14 cellular contexts compared by ENCODE assay signal in the genomic region with DNA sequence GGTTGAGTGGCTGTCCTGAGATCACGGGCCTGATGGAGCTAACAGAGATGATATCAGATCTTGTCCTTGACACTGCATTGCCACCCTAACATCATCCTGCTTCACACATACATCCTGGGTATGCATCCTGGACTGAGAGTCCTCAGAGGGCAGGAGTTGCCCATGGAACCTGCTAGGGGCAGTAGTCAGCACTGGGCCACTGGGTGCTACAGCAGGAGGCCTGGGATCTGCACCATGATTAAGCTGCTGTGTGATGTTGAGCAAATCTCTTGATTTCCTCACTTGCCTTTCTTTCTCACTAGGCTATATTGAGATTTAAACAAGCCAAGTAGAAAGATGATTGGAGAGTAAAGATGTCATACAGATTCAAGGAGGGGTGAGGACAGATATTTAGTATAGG. TPM values are rescaled to one million over a fixed set of nuclear protein-coding genes. Genes with fewer than 3 reads are reported as not detected.
DNase-seq lines count a peak whose midpoint lies in the region; ATAC-seq and TF ChIP-seq lines count a peak whose summit lies in the region.
"Had no signal": no experiment of that assay in that cellular context is flagged by ENCODE, and none has a peak within 500 bp of the region (broad histone marks: within the 10 kb centered on the region; RNA-seq: fewer than 3 reads in every experiment).

No MANE protein-coding gene starts in this region.

- H3K9ac ChIP-seq in mesendoderm (ENCODE audit: low read length), result no peak overlapping the region

- no peak overlapping the region for H2BK120ac ChIP-seq in mesendoderm (ENCODE audit: low read depth, low read length)

- DNase-seq in BJ (ENCODE audit: low read depth), result no peak
- DNase-seq in WERI-Rb-1, result peak; percentile 25
- peak; percentile 31 for DNase-seq in kidney tubule cell (ENCODE audit: low spot score)
- DNase-seq in mesendoderm, result no peak
- no peak for DNase-seq in effector memory CD4-positive, alpha-beta T cell
- DNase-seq: amniotic stem cell; CD4-positive, CD25-positive, alpha-beta regulatory T cell; colonic mucosa; H7; stimulated activated CD4-positive, alpha-beta T cell treated with anti-CD3 and anti-CD28 coated beads, Interleukin-1b, Interleukin-23, amount 100 ng/mL, for 48 hours; substantia nigra had no signal

- no peak overlapping the region for H3K4me2 ChIP-seq in mesendoderm (ENCODE audit: low read length)

- H3K27ac ChIP-seq in HEK293 (ENCODE audit: extremely low read depth, low read depth, low read length) (no peak overlapping the region), WERI-Rb-1 (no peak overlapping the region), mesendoderm (ENCODE audit: low read depth, low read length) (no peak overlapping the region)
- no peak overlapping the region for H3K27ac ChIP-seq in effector memory CD4-positive, alpha-beta T cell (ENCODE audit: insufficient read depth, low read length, poor library complexity, severe bottlenecking)
- H3K27ac ChIP-seq: colonic mucosa, right atrium auricular region had no signal

- H3K56ac ChIP-seq in mesendoderm (ENCODE audit: low read length), result no peak overlapping the region

- no peak overlapping the region for H2AK5ac ChIP-seq in mesendoderm (ENCODE audit: low read length)

- no peak overlapping the region for H2BK15ac ChIP-seq in mesendoderm (replicated peaks; ENCODE audit: low read depth)

- H3K36me3 ChIP-seq in BJ (ENCODE audit: control insufficient read depth, insufficient read depth, low read length) (no peaks in the 10 kb centered on the region), HEK293 (ENCODE audit: control insufficient read depth in 2 of 2, insufficient read depth in 1 of 2, low read length in 2 of 2) (no peaks in the 10 kb centered on the region), WERI-Rb-1 (no peaks in the 10 kb centered on the region), mesendoderm (ENCODE audit: control insufficient read depth, insufficient read depth, low read length) (no peaks in the 10 kb centered on the region)
- H3K36me3 ChIP-seq in effector memory CD4-positive, alpha-beta T cell (ENCODE audit: control insufficient read depth, insufficient read depth, low read length), result no peaks in the 10 kb centered on the region
- H3K36me3 ChIP-seq: colonic mucosa, right atrium auricular region had no signal

- H4K5ac ChIP-seq in mesendoderm (ENCODE audit: low read length), result no peak overlapping the region

- no peak for ATAC-seq in GM21423 (IDR thresholded peaks at IDR 0.05; ENCODE audit: unreplicated experiment)

- no peak overlapping the region for H4K8ac ChIP-seq in mesendoderm (ENCODE audit: low read depth, low read length)

- WGBS in mesendoderm (ENCODE audit: extremely low coverage, insufficient coverage, low lambda C conversion rate), result no CpG with 5 or more reads among the region's 1 CpG

- no peak overlapping the region for H3K4ac ChIP-seq in mesendoderm (ENCODE audit: low read depth, low read length)

- H3K23ac ChIP-seq in mesendoderm (ENCODE audit: low read length), result no peak overlapping the region

- no peaks in the 10 kb centered on the region for H3K79me1 ChIP-seq in mesendoderm (ENCODE audit: low read length)

- H3K4me1 ChIP-seq in HEK293 (ENCODE audit: control insufficient read depth, insufficient read depth, low read length), result no peaks in the 10 kb centered on the region; the same call in 1 of the 2 replicates
- no peaks in the 10 kb centered on the region for H3K4me1 ChIP-seq in mesendoderm (ENCODE audit: control insufficient read depth, low read depth, low read length)
- no peaks in the 10 kb centered on the region for H3K4me1 ChIP-seq in effector memory CD4-positive, alpha-beta T cell (ENCODE audit: control insufficient read depth, insufficient read depth, low read length, poor library complexity, severe bottlenecking)
- H3K4me1 ChIP-seq: colonic mucosa, right atrium auricular region had no signal

- H2BK5ac ChIP-seq in mesendoderm (ENCODE audit: low read length), result no peak overlapping the region

- H3K4me3 ChIP-seq in BJ (ENCODE audit: low read depth, low read length), result no peak overlapping the region
- H3K4me3 ChIP-seq in HEK293 (ENCODE audit: low read depth, low read length), result no peak overlapping the region
- H3K4me3 ChIP-seq in WERI-Rb-1 (ENCODE audit: low read depth, low read length), result no peak overlapping the region
- no peak overlapping the region for H3K4me3 ChIP-seq in mesendoderm (ENCODE audit: low read length)
- no peak overlapping the region for H3K4me3 ChIP-seq in effector memory CD4-positive, alpha-beta T cell (ENCODE audit: insufficient read depth, low read depth, low read length, poor library complexity, severe bottlenecking)
- H3K4me3 ChIP-seq: colonic mucosa, right atrium auricular region had no signal

- CTCF ChIA-PET in BJ (lab: Yijun Ruan, JAX) (interaction anchor here (1.2 to 12.5 kb wide), 3 partner anchors 9 to 101 kb away, joined by 3 to 722 read pairs (median 7); no protein-coding TSS in a partner anchor), HEK293 (lab: Yijun Ruan, JAX) (interaction anchor here (0.7 to 21.2 kb wide), 7 partner anchors 28 to 601 kb away, joined by 3 to 835 read pairs (median 4); a partner anchor contains a TSS)

- TF ChIP-seq CTCF in BJ (IDR thresholded peaks at IDR 0.05; ENCODE audit: insufficient read depth, low read depth, low read length) (peak; percentile 24), HEK293 (tag by site-specific recombination; IDR thresholded peaks at IDR 0.05) (peak; percentile 29; the same call in 1 of the 2 replicates), WERI-Rb-1 (IDR thresholded peaks at IDR 0.05; ENCODE audit: low read depth, low read length) (peak; percentile 45)

- no peak overlapping the region for H3K18ac ChIP-seq in mesendoderm (ENCODE audit: low read length)

- H3K9me3 ChIP-seq in HEK293 (ENCODE audit: control insufficient read depth, insufficient read depth, low read depth, low read length) (no peaks in the 10 kb centered on the region), WERI-Rb-1 (ENCODE audit: severe bottlenecking) (no peaks in the 10 kb centered on the region)
- no peaks in the 10 kb centered on the region for H3K9me3 ChIP-seq in effector memory CD4-positive, alpha-beta T cell (ENCODE audit: control insufficient read depth, low read length)
- H3K9me3 ChIP-seq: colonic mucosa, right atrium auricular region had no signal

- H3K27me3 ChIP-seq in BJ (ENCODE audit: control insufficient read depth, insufficient read depth, low read length) (no peaks in the 10 kb centered on the region), WERI-Rb-1 (ENCODE audit: insufficient read depth, low read depth, severe bottlenecking) (peaks cover 80% of the 10 kb centered on the region), mesendoderm (ENCODE audit: insufficient read depth, low read length, poor library complexity) (no peaks in the 10 kb centered on the region)
- no peaks in the 10 kb centered on the region for H3K27me3 ChIP-seq in effector memory CD4-positive, alpha-beta T cell (replicated peaks; ENCODE audit: control insufficient read depth, insufficient read depth, low read length, poor library complexity, severe bottlenecking)
- H3K27me3 ChIP-seq: colonic mucosa, right atrium auricular region had no signal

- POLR2A ChIA-PET in BJ (lab: Charles Lee), result interaction anchor here (0.7 kb wide), 1 partner anchor 89 kb away, joined by 6 read pairs; no protein-coding TSS in a partner anchor
- POLR2A ChIA-PET in HEK293 (lab: Yijun Ruan, JAX), result no interaction called here

- H3K79me2 ChIP-seq in mesendoderm (ENCODE audit: control insufficient read depth, insufficient read depth, low read length), result no peaks in the 10 kb centered on the region

TF ChIP-seq in HEK293, 187 proteins besides CTCF, POLR2A, EP300 and RAD21 (continues in another document):
- TF ChIP-seq RBAK (tag by site-specific recombination; IDR thresholded peaks at IDR 0.05), result no peak
- TF ChIP-seq OSR2 (tag by site-specific recombination; IDR thresholded peaks at IDR 0.05), result no peak
- no peak for TF ChIP-seq ZNF24 (tag by site-specific recombination; IDR thresholded peaks at IDR 0.05)
- no peak for TF ChIP-seq KLF10 (tag by site-specific recombination; IDR thresholded peaks at IDR 0.05)
- TF ChIP-seq, protein P1, sequence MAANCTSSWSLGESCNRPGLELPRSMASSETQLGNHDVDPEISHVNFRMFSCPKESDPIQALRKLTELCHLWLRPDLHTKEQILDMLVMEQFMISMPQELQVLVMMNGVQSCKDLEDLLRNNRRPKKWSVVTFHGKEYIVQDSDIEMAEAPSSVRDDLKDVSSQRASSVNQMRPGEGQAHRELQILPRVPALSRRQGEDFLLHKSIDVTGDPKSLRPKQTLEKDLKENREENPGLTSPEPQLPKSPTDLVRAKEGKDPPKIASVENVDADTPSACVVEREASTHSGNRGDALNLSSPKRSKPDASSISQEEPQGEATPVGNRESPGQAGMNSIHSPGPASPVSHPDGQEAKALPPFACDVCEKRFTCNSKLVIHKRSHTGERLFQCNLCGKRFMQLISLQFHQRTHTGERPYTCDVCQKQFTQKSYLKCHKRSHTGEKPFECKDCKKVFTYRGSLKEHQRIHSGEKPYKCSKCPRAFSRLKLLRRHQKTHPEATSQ (tag by site-specific recombination; IDR thresholded peaks at IDR 0.05), result no peak
- no peak for TF ChIP-seq ZNF423 (tag by site-specific recombination; IDR thresholded peaks at IDR 0.05)
- TF ChIP-seq ZNF2 (tag by site-specific recombination; IDR thresholded peaks at IDR 0.05), result no peak
- no peak for TF ChIP-seq ZFP69B (tag by site-specific recombination; IDR thresholded peaks at IDR 0.05)
- TF ChIP-seq, protein P2, sequence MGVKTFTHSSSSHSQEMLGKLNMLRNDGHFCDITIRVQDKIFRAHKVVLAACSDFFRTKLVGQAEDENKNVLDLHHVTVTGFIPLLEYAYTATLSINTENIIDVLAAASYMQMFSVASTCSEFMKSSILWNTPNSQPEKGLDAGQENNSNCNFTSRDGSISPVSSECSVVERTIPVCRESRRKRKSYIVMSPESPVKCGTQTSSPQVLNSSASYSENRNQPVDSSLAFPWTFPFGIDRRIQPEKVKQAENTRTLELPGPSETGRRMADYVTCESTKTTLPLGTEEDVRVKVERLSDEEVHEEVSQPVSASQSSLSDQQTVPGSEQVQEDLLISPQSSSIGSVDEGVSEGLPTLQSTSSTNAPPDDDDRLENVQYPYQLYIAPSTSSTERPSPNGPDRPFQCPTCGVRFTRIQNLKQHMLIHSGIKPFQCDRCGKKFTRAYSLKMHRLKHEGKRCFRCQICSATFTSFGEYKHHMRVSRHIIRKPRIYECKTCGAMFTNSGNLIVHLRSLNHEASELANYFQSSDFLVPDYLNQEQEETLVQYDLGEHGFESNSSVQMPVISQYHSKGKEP (tag by site-specific recombination; IDR thresholded peaks at IDR 0.05), result no peak

RNA-seq across cellular contexts. Expression of a gene that starts 22.1 kb away (rescaled TPM):
- polyA plus RNA-seq in BJ (2011; rRNA removed), result 296 and 496 TPM in 2 replicates
- polyA minus RNA-seq in BJ (2011; rRNA and poly(A)+ RNA removed), result 387 and 711 TPM in 2 replicates
- 385 TPM for polyA plus RNA-seq in mesendoderm (2013, experiment 1 of 2)
- 407 TPM for polyA plus RNA-seq in mesendoderm (2013, experiment 2 of 2)

RNA-seq across cellular contexts. Expression of a gene that starts 35.2 kb away (rescaled TPM):
- 551 and 763 TPM in 2 replicates for polyA plus RNA-seq in BJ (2011; rRNA removed)
- polyA minus RNA-seq in BJ (2011; rRNA and poly(A)+ RNA removed), result 450 and 481 TPM in 2 replicates
- 373 TPM for polyA plus RNA-seq in mesendoderm (2013, experiment 1 of 2)
- polyA plus RNA-seq in mesendoderm (2013, experiment 2 of 2), result 379 TPM

Comparison
In these comparisons a context has a peak if more than half of its experiments do, and no peak if none do; other contexts are left out.
1. DNase-seq: peak in WERI-Rb-1 (single experiment) and kidney tubule cell (single experiment); none in BJ (single experiment), mesendoderm (single experiment) and effector memory CD4-positive, alpha-beta T cell (0 of 3).
2. Peak in every context shown above with its lines, with median percentiles within 50 percentile points of each other: CTCF ChIP-seq.